In the genomic region with DNA sequence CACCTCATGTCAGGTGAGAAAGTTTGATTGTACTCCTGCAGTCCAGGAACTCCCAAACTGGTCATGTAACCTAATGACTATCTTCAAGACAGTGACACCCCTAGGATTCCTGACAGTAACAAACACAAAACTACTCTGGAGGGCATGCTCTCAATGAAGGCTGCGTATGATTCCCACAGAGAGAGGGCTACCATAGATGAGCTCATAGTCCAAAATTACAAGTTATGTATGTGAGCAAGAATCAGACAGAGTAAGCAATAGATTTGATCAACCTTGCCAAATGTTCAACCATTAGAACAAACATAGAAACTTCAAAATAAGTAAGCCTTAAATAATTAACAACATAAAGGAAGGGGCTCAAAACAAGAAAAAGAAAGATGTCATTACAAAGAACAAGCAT, we compare ENCODE assay signal across 9 cellular contexts.
"Had no signal": no experiment of that assay in that cellular context is flagged by ENCODE, and none has a peak within 500 bp of the region (broad histone marks: within the 10 kb centered on the region; RNA-seq: fewer than 3 reads in every experiment).

No MANE protein-coding gene starts in this region.

- H3K4me1 Mint-ChIP-seq: IgD-negative memory B cell had no signal

- ATAC-seq: GM23338, HepG2 had no signal

- H3K27ac ChIP-seq: HL-60 had no signal

- H3K27ac Mint-ChIP-seq: GM23338, H9, HFFc6, IgD-negative memory B cell had no signal

- H3K9me3 Mint-ChIP-seq: GM23338, H9, HFFc6 had no signal

- H3K4me3 ChIP-seq: GM23338 had no signal

- FAIRE-seq: H1, H54, HepG2 had no signal

- DNase-seq: H9, HCEC 1CT, HFFc6 had no signal

- H3K4me2 ChIP-seq: GM23338 had no signal

- H3K36me3 Mint-ChIP-seq: IgD-negative memory B cell had no signal

- H3K4me3 Mint-ChIP-seq: GM23338, H9, HFFc6, IgD-negative memory B cell had no signal

- H2AFZ ChIP-seq: GM23338 had no signal
